Comparison of ENCODE assay signal across 1 cellular context in the genomic region with DNA sequence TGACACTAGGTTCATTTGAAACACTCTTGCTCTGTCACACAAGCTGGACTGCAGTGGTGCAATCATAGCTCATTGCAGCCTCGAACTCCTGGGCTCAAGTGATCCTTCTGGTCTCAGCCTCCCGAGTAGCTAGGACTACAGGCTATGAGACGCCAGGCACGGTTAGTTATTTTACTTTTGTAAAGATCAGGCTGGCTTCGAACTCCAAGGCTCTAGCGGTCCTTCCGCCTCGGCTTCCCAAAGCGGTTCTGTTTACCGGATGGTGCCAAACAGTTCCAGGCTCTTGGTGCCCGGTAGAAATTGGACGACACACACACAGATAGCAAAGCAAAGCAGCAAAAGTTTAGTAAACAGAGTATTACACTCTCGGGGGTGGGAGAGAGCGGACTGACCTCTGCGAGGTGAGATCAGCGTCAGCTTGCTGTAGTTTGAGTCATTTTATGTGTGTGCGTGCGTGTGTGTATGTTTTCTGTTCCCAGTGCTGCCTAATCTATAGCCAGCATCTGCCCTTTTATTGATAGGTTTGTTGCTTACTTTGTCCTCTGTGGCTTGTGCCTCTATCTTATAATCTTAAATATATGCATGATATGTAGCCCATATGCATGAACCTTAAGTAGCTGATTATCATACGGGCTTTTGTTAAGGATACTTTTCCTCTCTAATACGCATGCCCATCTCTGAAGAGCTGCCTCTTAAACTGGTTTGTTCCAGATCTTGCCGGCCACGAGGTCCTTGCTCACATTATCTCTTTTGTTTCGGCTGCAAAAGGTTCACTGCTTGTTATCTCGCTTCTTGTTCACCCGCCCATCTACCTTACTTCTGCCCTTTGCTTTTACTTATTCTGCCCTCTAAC.
A peak's percentile ranks its signal among the peaks of the same experiment; 100 is the strongest.
TF ChIP-seq lines count a peak whose summit lies in the region.

No MANE protein-coding gene starts in this region.

TF ChIP-seq in HepG2, 621 proteins besides CTCF, POLR2A, EP300 and RAD21 (continued from another document and continues in another):
- TF ChIP-seq FOXA3 (CRISPR knock-in tag; IDR thresholded peaks at IDR 0.05): peak; percentile 19; the same call in 1 of the 2 replicates
- 0 out of 2 replicates have a peak, but pooled peaks have one; percentile 59 for TF ChIP-seq ZNF607 (CRISPR knock-in tag; IDR thresholded peaks at IDR 0.05; ENCODE audit: borderline replicate concordance)
- TF ChIP-seq ZNF703 (CRISPR knock-in tag; IDR thresholded peaks at IDR 0.05; ENCODE audit: borderline replicate concordance): no peak
- TF ChIP-seq ZNF577 (CRISPR knock-in tag; IDR thresholded peaks at IDR 0.05; ENCODE audit: borderline replicate concordance, low read depth): no peak
- TF ChIP-seq NRL (CRISPR knock-in tag; IDR thresholded peaks at IDR 0.05; ENCODE audit: borderline replicate concordance): 0 out of 2 replicates have a peak, but pooled peaks have one; percentile 54
- TF ChIP-seq ZNF569 (CRISPR knock-in tag; IDR thresholded peaks at IDR 0.05; ENCODE audit: borderline replicate concordance): no peak
- no peak; the same call in 1 of the 2 replicates for TF ChIP-seq TBX3 (IDR thresholded peaks at IDR 0.05; ENCODE audit: borderline replicate concordance)
- TF ChIP-seq, protein P1, sequence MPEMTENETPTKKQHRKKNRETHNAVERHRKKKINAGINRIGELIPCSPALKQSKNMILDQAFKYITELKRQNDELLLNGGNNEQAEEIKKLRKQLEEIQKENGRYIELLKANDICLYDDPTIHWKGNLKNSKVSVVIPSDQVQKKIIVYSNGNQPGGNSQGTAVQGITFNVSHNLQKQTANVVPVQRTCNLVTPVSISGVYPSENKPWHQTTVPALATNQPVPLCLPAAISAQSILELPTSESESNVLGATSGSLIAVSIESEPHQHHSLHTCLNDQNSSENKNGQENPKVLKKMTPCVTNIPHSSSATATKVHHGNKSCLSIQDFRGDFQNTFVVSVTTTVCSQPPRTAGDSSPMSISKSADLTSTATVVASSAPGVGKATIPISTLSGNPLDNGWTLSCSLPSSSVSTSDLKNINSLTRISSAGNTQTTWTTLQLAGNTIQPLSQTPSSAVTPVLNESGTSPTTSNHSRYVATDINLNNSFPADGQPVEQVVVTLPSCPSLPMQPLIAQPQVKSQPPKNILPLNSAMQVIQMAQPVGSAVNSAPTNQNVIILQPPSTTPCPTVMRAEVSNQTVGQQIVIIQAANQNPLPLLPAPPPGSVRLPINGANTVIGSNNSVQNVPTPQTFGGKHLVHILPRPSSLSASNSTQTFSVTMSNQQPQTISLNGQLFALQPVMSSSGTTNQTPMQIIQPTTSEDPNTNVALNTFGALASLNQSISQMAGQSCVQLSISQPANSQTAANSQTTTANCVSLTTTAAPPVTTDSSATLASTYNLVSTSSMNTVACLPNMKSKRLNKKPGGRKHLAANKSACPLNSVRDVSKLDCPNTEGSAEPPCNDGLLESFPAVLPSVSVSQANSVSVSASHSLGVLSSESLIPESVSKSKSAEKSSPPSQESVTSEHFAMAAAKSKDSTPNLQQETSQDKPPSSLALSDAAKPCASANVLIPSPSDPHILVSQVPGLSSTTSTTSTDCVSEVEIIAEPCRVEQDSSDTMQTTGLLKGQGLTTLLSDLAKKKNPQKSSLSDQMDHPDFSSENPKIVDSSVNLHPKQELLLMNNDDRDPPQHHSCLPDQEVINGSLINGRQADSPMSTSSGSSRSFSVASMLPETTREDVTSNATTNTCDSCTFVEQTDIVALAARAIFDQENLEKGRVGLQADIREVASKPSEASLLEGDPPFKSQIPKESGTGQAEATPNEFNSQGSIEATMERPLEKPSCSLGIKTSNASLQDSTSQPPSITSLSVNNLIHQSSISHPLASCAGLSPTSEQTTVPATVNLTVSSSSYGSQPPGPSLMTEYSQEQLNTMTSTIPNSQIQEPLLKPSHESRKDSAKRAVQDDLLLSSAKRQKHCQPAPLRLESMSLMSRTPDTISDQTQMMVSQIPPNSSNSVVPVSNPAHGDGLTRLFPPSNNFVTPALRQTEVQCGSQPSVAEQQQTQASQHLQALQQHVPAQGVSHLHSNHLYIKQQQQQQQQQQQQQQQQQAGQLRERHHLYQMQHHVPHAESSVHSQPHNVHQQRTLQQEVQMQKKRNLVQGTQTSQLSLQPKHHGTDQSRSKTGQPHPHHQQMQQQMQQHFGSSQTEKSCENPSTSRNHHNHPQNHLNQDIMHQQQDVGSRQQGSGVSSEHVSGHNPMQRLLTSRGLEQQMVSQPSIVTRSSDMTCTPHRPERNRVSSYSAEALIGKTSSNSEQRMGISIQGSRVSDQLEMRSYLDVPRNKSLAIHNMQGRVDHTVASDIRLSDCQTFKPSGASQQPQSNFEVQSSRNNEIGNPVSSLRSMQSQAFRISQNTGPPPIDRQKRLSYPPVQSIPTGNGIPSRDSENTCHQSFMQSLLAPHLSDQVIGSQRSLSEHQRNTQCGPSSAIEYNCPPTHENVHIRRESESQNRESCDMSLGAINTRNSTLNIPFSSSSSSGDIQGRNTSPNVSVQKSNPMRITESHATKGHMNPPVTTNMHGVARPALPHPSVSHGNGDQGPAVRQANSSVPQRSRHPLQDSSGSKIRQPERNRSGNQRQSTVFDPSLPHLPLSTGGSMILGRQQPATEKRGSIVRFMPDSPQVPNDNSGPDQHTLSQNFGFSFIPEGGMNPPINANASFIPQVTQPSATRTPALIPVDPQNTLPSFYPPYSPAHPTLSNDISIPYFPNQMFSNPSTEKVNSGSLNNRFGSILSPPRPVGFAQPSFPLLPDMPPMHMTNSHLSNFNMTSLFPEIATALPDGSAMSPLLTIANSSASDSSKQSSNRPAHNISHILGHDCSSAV (CRISPR knock-in tag; IDR thresholded peaks at IDR 0.05; ENCODE audit: borderline replicate concordance): no peak
- TF ChIP-seq AGO1 (IDR thresholded peaks at IDR 0.05; ENCODE audit: low read depth, low read length, poor library complexity, severe bottlenecking): no peak
- TF ChIP-seq, protein P2, sequence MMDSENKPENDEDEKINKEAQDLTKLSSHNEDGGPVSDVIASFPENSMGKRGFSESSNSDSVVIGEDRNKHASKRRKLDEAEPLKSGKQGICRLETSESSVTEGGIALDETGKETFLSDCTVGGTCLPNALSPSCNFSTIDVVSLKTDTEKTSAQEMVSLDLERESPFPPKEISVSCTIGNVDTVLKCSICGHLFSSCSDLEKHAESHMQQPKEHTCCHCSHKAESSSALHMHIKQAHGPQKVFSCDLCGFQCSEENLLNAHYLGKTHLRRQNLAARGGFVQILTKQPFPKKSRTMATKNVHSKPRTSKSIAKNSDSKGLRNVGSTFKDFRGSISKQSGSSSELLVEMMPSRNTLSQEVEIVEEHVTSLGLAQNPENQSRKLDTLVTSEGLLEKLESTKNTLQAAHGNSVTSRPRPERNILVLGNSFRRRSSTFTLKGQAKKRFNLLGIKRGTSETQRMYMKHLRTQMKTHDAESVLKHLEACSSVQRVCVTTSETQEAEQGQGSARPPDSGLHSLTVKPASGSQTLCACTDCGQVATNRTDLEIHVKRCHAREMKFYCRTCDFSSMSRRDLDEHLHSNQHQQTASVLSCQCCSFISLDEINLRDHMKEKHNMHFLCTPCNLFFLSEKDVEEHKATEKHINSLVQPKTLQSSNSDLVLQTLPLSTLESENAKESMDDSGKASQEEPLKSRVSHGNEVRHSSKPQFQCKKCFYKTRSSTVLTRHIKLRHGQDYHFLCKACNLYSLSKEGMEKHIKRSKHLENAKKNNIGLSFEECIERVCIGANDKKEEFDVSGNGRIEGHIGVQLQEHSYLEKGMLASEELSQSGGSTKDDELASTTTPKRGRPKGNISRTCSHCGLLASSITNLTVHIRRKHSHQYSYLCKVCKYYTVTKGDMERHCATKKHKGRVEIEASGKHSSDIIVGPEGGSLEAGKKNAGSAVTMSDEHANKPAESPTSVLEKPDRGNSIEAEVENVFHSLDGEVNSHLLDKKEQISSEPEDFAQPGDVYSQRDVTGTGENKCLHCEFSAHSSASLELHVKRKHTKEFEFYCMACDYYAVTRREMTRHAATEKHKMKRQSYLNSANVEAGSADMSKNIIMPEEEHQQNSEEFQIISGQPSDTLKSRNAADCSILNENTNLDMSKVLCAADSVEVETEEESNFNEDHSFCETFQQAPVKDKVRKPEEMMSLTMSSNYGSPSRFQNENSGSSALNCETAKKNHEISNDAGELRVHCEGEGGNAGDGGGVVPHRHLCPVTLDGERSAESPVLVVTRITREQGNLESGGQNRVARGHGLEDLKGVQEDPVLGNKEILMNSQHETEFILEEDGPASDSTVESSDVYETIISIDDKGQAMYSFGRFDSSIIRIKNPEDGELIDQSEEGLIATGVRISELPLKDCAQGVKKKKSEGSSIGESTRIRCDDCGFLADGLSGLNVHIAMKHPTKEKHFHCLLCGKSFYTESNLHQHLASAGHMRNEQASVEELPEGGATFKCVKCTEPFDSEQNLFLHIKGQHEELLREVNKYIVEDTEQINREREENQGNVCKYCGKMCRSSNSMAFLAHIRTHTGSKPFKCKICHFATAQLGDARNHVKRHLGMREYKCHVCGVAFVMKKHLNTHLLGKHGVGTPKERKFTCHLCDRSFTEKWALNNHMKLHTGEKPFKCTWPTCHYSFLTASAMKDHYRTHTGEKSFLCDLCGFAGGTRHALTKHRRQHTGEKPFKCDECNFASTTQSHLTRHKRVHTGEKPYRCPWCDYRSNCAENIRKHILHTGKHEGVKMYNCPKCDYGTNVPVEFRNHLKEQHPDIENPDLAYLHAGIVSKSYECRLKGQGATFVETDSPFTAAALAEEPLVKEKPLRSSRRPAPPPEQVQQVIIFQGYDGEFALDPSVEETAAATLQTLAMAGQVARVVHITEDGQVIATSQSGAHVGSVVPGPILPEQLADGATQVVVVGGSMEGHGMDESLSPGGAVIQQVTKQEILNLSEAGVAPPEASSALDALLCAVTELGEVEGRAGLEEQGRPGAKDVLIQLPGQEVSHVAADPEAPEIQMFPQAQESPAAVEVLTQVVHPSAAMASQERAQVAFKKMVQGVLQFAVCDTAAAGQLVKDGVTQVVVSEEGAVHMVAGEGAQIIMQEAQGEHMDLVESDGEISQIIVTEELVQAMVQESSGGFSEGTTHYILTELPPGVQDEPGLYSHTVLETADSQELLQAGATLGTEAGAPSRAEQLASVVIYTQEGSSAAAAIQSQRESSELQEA (CRISPR knock-in tag; IDR thresholded peaks at IDR 0.05; ENCODE audit: not compliant biosample characterization): no peak
- TF ChIP-seq ZFP82 (CRISPR knock-in tag; IDR thresholded peaks at IDR 0.05; ENCODE audit: borderline replicate concordance): no peak
- TF ChIP-seq THAP11 (CRISPR knock-in tag; IDR thresholded peaks at IDR 0.05): 0 out of 2 replicates have a peak, but pooled peaks have one; percentile 19
- TF ChIP-seq, protein P3, sequence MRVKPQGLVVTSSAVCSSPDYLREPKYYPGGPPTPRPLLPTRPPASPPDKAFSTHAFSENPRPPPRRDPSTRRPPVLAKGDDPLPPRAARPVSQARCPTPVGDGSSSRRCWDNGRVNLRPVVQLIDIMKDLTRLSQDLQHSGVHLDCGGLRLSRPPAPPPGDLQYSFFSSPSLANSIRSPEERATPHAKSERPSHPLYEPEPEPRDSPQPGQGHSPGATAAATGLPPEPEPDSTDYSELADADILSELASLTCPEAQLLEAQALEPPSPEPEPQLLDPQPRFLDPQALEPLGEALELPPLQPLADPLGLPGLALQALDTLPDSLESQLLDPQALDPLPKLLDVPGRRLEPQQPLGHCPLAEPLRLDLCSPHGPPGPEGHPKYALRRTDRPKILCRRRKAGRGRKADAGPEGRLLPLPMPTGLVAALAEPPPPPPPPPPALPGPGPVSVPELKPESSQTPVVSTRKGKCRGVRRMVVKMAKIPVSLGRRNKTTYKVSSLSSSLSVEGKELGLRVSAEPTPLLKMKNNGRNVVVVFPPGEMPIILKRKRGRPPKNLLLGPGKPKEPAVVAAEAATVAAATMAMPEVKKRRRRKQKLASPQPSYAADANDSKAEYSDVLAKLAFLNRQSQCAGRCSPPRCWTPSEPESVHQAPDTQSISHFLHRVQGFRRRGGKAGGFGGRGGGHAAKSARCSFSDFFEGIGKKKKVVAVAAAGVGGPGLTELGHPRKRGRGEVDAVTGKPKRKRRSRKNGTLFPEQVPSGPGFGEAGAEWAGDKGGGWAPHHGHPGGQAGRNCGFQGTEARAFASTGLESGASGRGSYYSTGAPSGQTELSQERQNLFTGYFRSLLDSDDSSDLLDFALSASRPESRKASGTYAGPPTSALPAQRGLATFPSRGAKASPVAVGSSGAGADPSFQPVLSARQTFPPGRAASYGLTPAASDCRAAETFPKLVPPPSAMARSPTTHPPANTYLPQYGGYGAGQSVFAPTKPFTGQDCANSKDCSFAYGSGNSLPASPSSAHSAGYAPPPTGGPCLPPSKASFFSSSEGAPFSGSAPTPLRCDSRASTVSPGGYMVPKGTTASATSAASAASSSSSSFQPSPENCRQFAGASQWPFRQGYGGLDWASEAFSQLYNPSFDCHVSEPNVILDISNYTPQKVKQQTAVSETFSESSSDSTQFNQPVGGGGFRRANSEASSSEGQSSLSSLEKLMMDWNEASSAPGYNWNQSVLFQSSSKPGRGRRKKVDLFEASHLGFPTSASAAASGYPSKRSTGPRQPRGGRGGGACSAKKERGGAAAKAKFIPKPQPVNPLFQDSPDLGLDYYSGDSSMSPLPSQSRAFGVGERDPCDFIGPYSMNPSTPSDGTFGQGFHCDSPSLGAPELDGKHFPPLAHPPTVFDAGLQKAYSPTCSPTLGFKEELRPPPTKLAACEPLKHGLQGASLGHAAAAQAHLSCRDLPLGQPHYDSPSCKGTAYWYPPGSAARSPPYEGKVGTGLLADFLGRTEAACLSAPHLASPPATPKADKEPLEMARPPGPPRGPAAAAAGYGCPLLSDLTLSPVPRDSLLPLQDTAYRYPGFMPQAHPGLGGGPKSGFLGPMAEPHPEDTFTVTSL (CRISPR knock-in tag; IDR thresholded peaks at IDR 0.05; ENCODE audit: borderline replicate concordance): no peak
- TF ChIP-seq ZNF296 (CRISPR knock-in tag; conservative IDR thresholded peaks at IDR 0.05): no peak
- TF ChIP-seq NR2F6 (IDR thresholded peaks at IDR 0.05): 0 out of 2 replicates have a peak, but pooled peaks have one; percentile 3
- TF ChIP-seq NR2F6 (CRISPR knock-in tag; IDR thresholded peaks at IDR 0.05): no peak
- TF ChIP-seq, protein P4, sequence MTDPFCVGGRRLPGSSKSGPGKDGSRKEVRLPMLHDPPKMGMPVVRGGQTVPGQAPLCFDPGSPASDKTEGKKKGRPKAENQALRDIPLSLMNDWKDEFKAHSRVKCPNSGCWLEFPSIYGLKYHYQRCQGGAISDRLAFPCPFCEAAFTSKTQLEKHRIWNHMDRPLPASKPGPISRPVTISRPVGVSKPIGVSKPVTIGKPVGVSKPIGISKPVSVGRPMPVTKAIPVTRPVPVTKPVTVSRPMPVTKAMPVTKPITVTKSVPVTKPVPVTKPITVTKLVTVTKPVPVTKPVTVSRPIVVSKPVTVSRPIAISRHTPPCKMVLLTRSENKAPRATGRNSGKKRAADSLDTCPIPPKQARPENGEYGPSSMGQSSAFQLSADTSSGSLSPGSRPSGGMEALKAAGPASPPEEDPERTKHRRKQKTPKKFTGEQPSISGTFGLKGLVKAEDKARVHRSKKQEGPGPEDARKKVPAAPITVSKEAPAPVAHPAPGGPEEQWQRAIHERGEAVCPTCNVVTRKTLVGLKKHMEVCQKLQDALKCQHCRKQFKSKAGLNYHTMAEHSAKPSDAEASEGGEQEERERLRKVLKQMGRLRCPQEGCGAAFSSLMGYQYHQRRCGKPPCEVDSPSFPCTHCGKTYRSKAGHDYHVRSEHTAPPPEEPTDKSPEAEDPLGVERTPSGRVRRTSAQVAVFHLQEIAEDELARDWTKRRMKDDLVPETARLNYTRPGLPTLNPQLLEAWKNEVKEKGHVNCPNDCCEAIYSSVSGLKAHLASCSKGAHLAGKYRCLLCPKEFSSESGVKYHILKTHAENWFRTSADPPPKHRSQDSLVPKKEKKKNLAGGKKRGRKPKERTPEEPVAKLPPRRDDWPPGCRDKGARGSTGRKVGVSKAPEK (CRISPR knock-in tag; IDR thresholded peaks at IDR 0.05; ENCODE audit: borderline replicate concordance): no peak
- TF ChIP-seq, protein P5, sequence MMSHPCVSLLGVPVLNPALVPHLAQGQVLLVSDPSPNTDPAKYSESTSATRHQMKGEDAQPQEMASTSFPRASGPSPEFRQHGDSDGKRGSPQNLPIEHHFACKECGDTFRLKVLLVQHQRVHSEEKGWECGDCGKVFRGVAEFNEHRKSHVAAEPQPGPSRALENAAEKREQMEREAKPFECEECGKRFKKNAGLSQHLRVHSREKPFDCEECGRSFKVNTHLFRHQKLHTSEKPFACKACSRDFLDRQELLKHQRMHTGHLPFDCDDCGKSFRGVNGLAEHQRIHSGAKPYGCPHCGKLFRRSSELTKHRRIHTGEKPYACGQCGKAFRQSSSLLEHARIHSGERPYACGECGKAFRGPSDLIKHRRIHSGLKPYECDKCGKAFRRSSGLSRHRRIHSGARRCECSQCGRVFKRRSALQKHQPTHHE (CRISPR knock-in tag; IDR thresholded peaks at IDR 0.05; ENCODE audit: borderline replicate concordance): 0 out of 2 replicates have a peak, but pooled peaks have one; percentile 10
